Comparison of ENCODE assay signal across 8 cellular contexts in the genomic region with DNA sequence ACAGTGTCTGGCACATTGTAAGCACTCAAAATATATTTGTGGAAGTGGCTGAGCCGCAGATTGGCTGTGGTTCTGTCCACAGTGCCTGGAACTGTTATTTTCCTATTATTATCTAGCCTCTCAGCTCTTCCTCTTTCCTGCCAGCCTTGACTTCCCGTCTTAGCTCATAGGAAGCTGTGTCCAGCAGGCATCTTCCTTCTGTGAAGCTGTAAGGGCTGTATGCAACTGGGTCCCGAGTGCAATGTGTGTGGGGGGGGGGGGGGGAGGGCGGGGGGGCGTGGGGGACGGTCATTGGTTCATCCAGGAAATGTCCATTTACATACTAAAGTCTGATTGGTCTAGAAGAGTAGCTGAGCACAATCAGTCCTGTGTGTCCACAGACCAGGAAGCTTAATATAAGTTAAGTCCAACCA.
DNase-seq lines count a peak whose midpoint lies in the region; ATAC-seq, FAIRE-seq and TF ChIP-seq lines count a peak whose summit lies in the region.

No MANE protein-coding gene starts in this region.

- H3K36me3 ChIP-seq in GM23338 (ENCODE audit: insufficient read depth) (no peaks in the 10 kb centered on the region), PC-3 (ENCODE audit: low read depth, low read length) (no peaks in the 10 kb centered on the region), parathyroid adenoma (ENCODE audit: control insufficient read depth, insufficient read depth, low read length) (no peaks in the 10 kb centered on the region), small intestine (ENCODE audit: control insufficient read depth in 2 of 2, insufficient read depth in 2 of 2, low read length in 2 of 2) (no peaks in the 10 kb centered on the region)

- no peaks in the 10 kb centered on the region for H3K79me2 ChIP-seq in GM23338 (replicated peaks; ENCODE audit: insufficient read depth)
- H3K79me2 ChIP-seq in PC-3 (ENCODE audit: low read length): no peaks in the 10 kb centered on the region
- H3K79me2 ChIP-seq in parathyroid adenoma: no peaks in the 10 kb centered on the region

- ATAC-seq in GM23338: peak; percentile 36; the same call in 1 of the 3 replicates
- ATAC-seq in PC-3: no peak
- no peak for ATAC-seq in HG03039 (IDR thresholded peaks at IDR 0.05; ENCODE audit: unreplicated experiment)

- CTCF ChIA-PET in PC-3 (lab: Charles Lee): no interaction called here
- CTCF ChIA-PET in activated naive CD4-positive, alpha-beta T cell treated with anti-CD3 and anti-CD28 coated beads for 36 hours (lab: Charles Lee): interaction anchor here (0.6 to 2.7 kb wide), 13 partner anchors 9 to 515 kb away, joined by 3 to 11 read pairs (median 3); no protein-coding TSS in a partner anchor

- TF ChIP-seq CTCF in GM23338 (conservative IDR thresholded peaks at IDR 0.05; ENCODE audit: low read depth in 2 of 2) (no peak), PC-3 (conservative IDR thresholded peaks at IDR 0.05; ENCODE audit: low read depth, low read length) (no peak), fibroblast of mammary gland (conservative IDR thresholded peaks at IDR 0.05; ENCODE audit: control insufficient read depth, insufficient read depth, low read depth, low read length) (no peak), parathyroid adenoma (IDR thresholded peaks at IDR 0.05) (no peak), mesothelial cell of epicardium (IDR thresholded peaks at IDR 0.05; ENCODE audit: unreplicated experiment) (no peak)

- H3K27ac Mint-ChIP-seq in GM23338 (no peak overlapping the region), mesothelial cell of epicardium (no peak overlapping the region)
- H3K27ac Mint-ChIP-seq in activated naive CD4-positive, alpha-beta T cell treated with anti-CD3 and anti-CD28 coated beads for 36 hours: no peak overlapping the region

- H3K9me2 ChIP-seq in GM23338 (ENCODE audit: insufficient read depth): no peaks in the 10 kb centered on the region
- H3K9me2 ChIP-seq in PC-3 (replicated peaks; ENCODE audit: low read length): no peaks in the 10 kb centered on the region

- no peak overlapping the region for H3K27ac ChIP-seq in GM23338 (ENCODE audit: low read depth)
- no peak overlapping the region for H3K27ac ChIP-seq in PC-3 (ENCODE audit: low read length)
- H3K27ac ChIP-seq in parathyroid adenoma: no peak overlapping the region
- peak overlapping the region in 1 of 2 donors; percentile 48 for H3K27ac ChIP-seq in small intestine (ENCODE audit: low read depth in 1 of 2, low read length in 1 of 2)

- H3K4me2 ChIP-seq in GM23338 (no peak overlapping the region), PC-3 (ENCODE audit: low read length) (peak overlapping the region; percentile 19), parathyroid adenoma (ENCODE audit: low read length) (no peak overlapping the region)

- POLR2A ChIA-PET in PC-3 (lab: Charles Lee; ENCODE audit: unreplicated experiment): no interaction called here

- no peaks in the 10 kb centered on the region for H3K9me3 ChIP-seq in PC-3 (ENCODE audit: low read length)
- H3K9me3 ChIP-seq in parathyroid adenoma (ENCODE audit: control insufficient read depth, low read length): no peaks in the 10 kb centered on the region
- H3K9me3 ChIP-seq in small intestine (ENCODE audit: control insufficient read depth, low read depth): no peaks in the 10 kb centered on the region

- no peaks in the 10 kb centered on the region for H3K9me3 Mint-ChIP-seq in GM23338
- H3K9me3 Mint-ChIP-seq in mesothelial cell of epicardium: no peaks in the 10 kb centered on the region
- H3K9me3 Mint-ChIP-seq in activated naive CD4-positive, alpha-beta T cell treated with anti-CD3 and anti-CD28 coated beads for 36 hours: no peaks in the 10 kb centered on the region

- H3K27me3 ChIP-seq in GM23338 (ENCODE audit: insufficient read depth) (no peaks in the 10 kb centered on the region), PC-3 (ENCODE audit: low read length) (peaks cover 57% of the 10 kb centered on the region), parathyroid adenoma (ENCODE audit: control insufficient read depth, insufficient read depth, low read length) (no peaks in the 10 kb centered on the region), small intestine (ENCODE audit: control insufficient read depth in 2 of 2, insufficient read depth in 2 of 2, low read length in 2 of 2) (no peaks in the 10 kb centered on the region)

- H3K4me3 Mint-ChIP-seq in GM23338 (no peak overlapping the region), mesothelial cell of epicardium (no peak overlapping the region)
- H3K4me3 Mint-ChIP-seq in activated naive CD4-positive, alpha-beta T cell treated with anti-CD3 and anti-CD28 coated beads for 36 hours: no peak overlapping the region

- intact Hi-C loops in PC-3 (cut with micrococcal nuclease): loop anchor here (2.0 kb wide), 1 partner anchor 55 kb away; no protein-coding TSS in a partner anchor
- intact Hi-C loops in activated naive CD4-positive, alpha-beta T cell treated with anti-CD3 and anti-CD28 coated beads for 36 hours (cut with micrococcal nuclease): loop anchor here (1.0 kb wide), 1 partner anchor 55 kb away; no protein-coding TSS in a partner anchor

- H3K4me3 ChIP-seq in GM23338 (no peak overlapping the region), PC-3 (ENCODE audit: low read length) (no peak overlapping the region; the same call in 1 of the 2 replicates), fibroblast of mammary gland (ENCODE audit: control insufficient read depth, low read depth, low read length) (no peak overlapping the region), parathyroid adenoma (ENCODE audit: low read depth, low read length) (peak overlapping the region; percentile 25), small intestine (ENCODE audit: low read depth in 1 of 2, low read length in 2 of 2) (no peak overlapping the region)

- no peak for FAIRE-seq in small intestine (lab: Jason Lieb, UNC)

- DNase-seq in GM23338 (ENCODE audit: low spot score) (no peak), PC-3 (peak; percentile 49), fibroblast of mammary gland (ENCODE audit: low read depth) (peak; percentile 69), mesothelial cell of epicardium (ENCODE audit: low spot score in 2 of 2, unreplicated experiment in 2 of 2) (no peak), small intestine (no peak)
- DNase-seq in activated naive CD4-positive, alpha-beta T cell treated with anti-CD3 and anti-CD28 coated beads for 36 hours: no peak

- H4K20me1 ChIP-seq in GM23338 (replicated peaks; ENCODE audit: insufficient read depth): no peaks in the 10 kb centered on the region
- no peaks in the 10 kb centered on the region for H4K20me1 ChIP-seq in PC-3 (ENCODE audit: low read length)

- H3K36me3 Mint-ChIP-seq in GM23338 (ENCODE audit: low read depth) (no peaks in the 10 kb centered on the region), mesothelial cell of epicardium (no peaks in the 10 kb centered on the region)
- no peaks in the 10 kb centered on the region for H3K36me3 Mint-ChIP-seq in activated naive CD4-positive, alpha-beta T cell treated with anti-CD3 and anti-CD28 coated beads for 36 hours (ENCODE audit: low read depth)

- H3K4me1 ChIP-seq in GM23338 (ENCODE audit: insufficient read depth): no peaks in the 10 kb centered on the region
- H3K4me1 ChIP-seq in PC-3 (ENCODE audit: insufficient read depth, low read length): no peaks in the 10 kb centered on the region
- H3K4me1 ChIP-seq in parathyroid adenoma: no peaks in the 10 kb centered on the region
- no peaks in the 10 kb centered on the region for H3K4me1 ChIP-seq in small intestine (ENCODE audit: control insufficient read depth in 2 of 2, insufficient read depth in 1 of 2, low read depth in 1 of 2, low read length in 1 of 2)

- H3K9ac ChIP-seq in PC-3 (ENCODE audit: low read length) (no peak overlapping the region), parathyroid adenoma (no peak overlapping the region)

- H3K4me1 Mint-ChIP-seq in GM23338 (no peaks in the 10 kb centered on the region), mesothelial cell of epicardium (no peaks in the 10 kb centered on the region)
- no peaks in the 10 kb centered on the region for H3K4me1 Mint-ChIP-seq in activated naive CD4-positive, alpha-beta T cell treated with anti-CD3 and anti-CD28 coated beads for 36 hours (ENCODE audit: low read depth)

- H3K27me3 Mint-ChIP-seq in GM23338 (ENCODE audit: insufficient read depth, low read depth, poor library complexity) (no peaks in the 10 kb centered on the region), mesothelial cell of epicardium (ENCODE audit: low read depth) (peaks cover 11% of the 10 kb centered on the region)
- H3K27me3 Mint-ChIP-seq in activated naive CD4-positive, alpha-beta T cell treated with anti-CD3 and anti-CD28 coated beads for 36 hours (ENCODE audit: low read depth): peaks cover 28% of the 10 kb centered on the region

- H3F3A ChIP-seq in GM23338 (replicated peaks; ENCODE audit: low read depth): no peaks in the 10 kb centered on the region
- no peaks in the 10 kb centered on the region for H3F3A ChIP-seq in PC-3 (ENCODE audit: low read length, unreplicated experiment)

- WGBS in small intestine, 3 donors: 23 to 42% (median 29%) methylated on average over 5 to 6 of the region's 6 CpGs

- H2AFZ ChIP-seq in GM23338: no peak overlapping the region
- no peak overlapping the region for H2AFZ ChIP-seq in PC-3 (ENCODE audit: low read length)
- no peak overlapping the region for H2AFZ ChIP-seq in parathyroid adenoma

- BruUV-seq in PC-3 (replicated peaks; lab: Mats Ljungman, UMichigan): no TSS peak

TF ChIP-seq in GM23338, 12 proteins besides CTCF, POLR2A, EP300 and RAD21 (continues in another document):
- TF ChIP-seq EZH2 (IDR thresholded peaks at IDR 0.05; ENCODE audit: low read depth, unreplicated experiment): no peak

Comparison
In these comparisons a context has a peak if more than half of its experiments do, and no peak if none do; other contexts are left out.
1. DNase-seq: peak in PC-3 (single experiment) and fibroblast of mammary gland (single experiment); none in GM23338 (single experiment), mesothelial cell of epicardium (0 of 2), activated naive CD4-positive, alpha-beta T cell treated with anti-CD3 and anti-CD28 coated beads for 36 hours (single experiment) and small intestine (single experiment).